In genomic region chr2:20183373-20183772, GRCh38 we compare ENCODE assay signal across 18 cellular contexts. TPM values are rescaled to one million over a fixed set of nuclear protein-coding genes. Genes with fewer than 3 reads are reported as not detected.
"Had no signal": no experiment of that assay in that cellular context is flagged by ENCODE, and none has a peak within 500 bp of the region (broad histone marks: within the 10 kb centered on the region; RNA-seq: fewer than 3 reads in every experiment).

No MANE protein-coding gene starts in this region.

- H3K4me3 ChIP-seq: adrenal gland, coronary artery, mucosa of descending colon, testis had no signal

- H3K4me3 Mint-ChIP-seq: activated B cell treated with CpG ODN at 0.5 μM for 24 hours; activated CD4-positive, alpha-beta T cell treated with anti-CD3 and anti-CD28 coated beads, Interleukin-2, amount 10 ng/mL, durations not matched to agents 24 days and 14 days; activated naive CD4-positive, alpha-beta T cell treated with anti-CD3 and anti-CD28 coated beads, Interleukin-2, amount 10 ng/mL, durations not matched to agents 7 days and 5 days; effector memory CD8-positive, alpha-beta T cell; natural killer cell; stimulated activated naive CD8-positive, alpha-beta T cell treated with anti-CD3 and anti-CD28 coated beads, Interleukin-15, Interleukin-2, amounts not matched to agents 100 ng/mL and 50 ng/mL, for 24 hours; T-helper 17 cell had no signal

- H3K27me3 Mint-ChIP-seq: activated CD4-positive, alpha-beta T cell treated with anti-CD3 and anti-CD28 coated beads, Interleukin-2, amount 10 ng/mL, durations not matched to agents 24 days and 14 days; stimulated activated naive CD8-positive, alpha-beta T cell treated with anti-CD3 and anti-CD28 coated beads, Interleukin-15, Interleukin-2, amounts not matched to agents 100 ng/mL and 50 ng/mL, for 24 hours had no signal

- FAIRE-seq: TTC549 had no signal

- H3K36me3 Mint-ChIP-seq: activated naive CD4-positive, alpha-beta T cell treated with anti-CD3 and anti-CD28 coated beads, Interleukin-2, amount 10 ng/mL, durations not matched to agents 7 days and 5 days; natural killer cell had no signal

- H3K27ac ChIP-seq: coronary artery, testis had no signal

- H3K4me1 ChIP-seq: testis had no signal

- H3K27ac Mint-ChIP-seq: activated B cell treated with CpG ODN at 0.5 μM for 24 hours; activated CD4-positive, alpha-beta T cell treated with anti-CD3 and anti-CD28 coated beads, Interleukin-2, amount 10 ng/mL, durations not matched to agents 24 days and 14 days; activated naive CD4-positive, alpha-beta T cell treated with anti-CD3 and anti-CD28 coated beads, Interleukin-2, amount 10 ng/mL, durations not matched to agents 7 days and 5 days; effector memory CD8-positive, alpha-beta T cell; natural killer cell; stimulated activated naive CD8-positive, alpha-beta T cell treated with anti-CD3 and anti-CD28 coated beads, Interleukin-15, Interleukin-2, amounts not matched to agents 100 ng/mL and 50 ng/mL, for 24 hours; T-helper 17 cell had no signal

- H3K9me3 ChIP-seq: adrenal gland, mucosa of descending colon, testis had no signal

- H3K4me1 Mint-ChIP-seq: activated B cell treated with CpG ODN at 0.5 μM for 24 hours; activated CD4-positive, alpha-beta T cell treated with anti-CD3 and anti-CD28 coated beads, Interleukin-2, amount 10 ng/mL, durations not matched to agents 24 days and 14 days; activated naive CD4-positive, alpha-beta T cell treated with anti-CD3 and anti-CD28 coated beads, Interleukin-2, amount 10 ng/mL, durations not matched to agents 7 days and 5 days; natural killer cell had no signal

- ATAC-seq: effector memory CD8-positive, alpha-beta T cell; mucosa of descending colon; natural killer cell; T-helper 17 cell had no signal

- H3K9me3 Mint-ChIP-seq: activated B cell treated with CpG ODN at 0.5 μM for 24 hours; activated CD4-positive, alpha-beta T cell treated with anti-CD3 and anti-CD28 coated beads, Interleukin-2, amount 10 ng/mL, durations not matched to agents 24 days and 14 days; activated naive CD4-positive, alpha-beta T cell treated with anti-CD3 and anti-CD28 coated beads, Interleukin-2, amount 10 ng/mL, durations not matched to agents 7 days and 5 days; effector memory CD8-positive, alpha-beta T cell; natural killer cell; stimulated activated naive CD8-positive, alpha-beta T cell treated with anti-CD3 and anti-CD28 coated beads, Interleukin-15, Interleukin-2, amounts not matched to agents 100 ng/mL and 50 ng/mL, for 24 hours had no signal

- H3K27me3 ChIP-seq: adrenal gland, testis had no signal

- DNase-seq: activated B cell treated with CpG ODN at 0.5 μM for 24 hours; activated CD4-positive, alpha-beta T cell treated with anti-CD3 and anti-CD28 coated beads, Interleukin-2, amount 10 ng/mL, durations not matched to agents 24 days and 14 days; activated naive CD4-positive, alpha-beta T cell treated with anti-CD3 and anti-CD28 coated beads, Interleukin-2, amount 10 ng/mL, durations not matched to agents 7 days and 5 days; adrenal gland; central memory CD4-positive, alpha-beta T cell; effector memory CD8-positive, alpha-beta T cell; erythroblast; hypothalamus; mucosa of descending colon; natural killer cell; occipital lobe; stimulated activated CD4-positive, alpha-beta T cell treated with anti-CD3 and anti-CD28 coated beads, Interleukin-12 subunit alpha, Interleukin-12 subunit beta, amount 100 ng/mL, for 4 hours; stimulated activated CD8-positive, alpha-beta memory T cell treated with anti-CD3 and anti-CD28 coated beads, Interleukin-4, amount 100 ng/mL, for 48 hours; T-helper 17 cell; testis had no signal

- H3K36me3 ChIP-seq: adrenal gland had no signal

RNA-seq across cellular contexts. Expression of gene SDC1, which starts 41.6 kb away (rescaled TPM):
- total RNA-seq: activated B cell treated with CpG ODN at 0.5 μM for 24 hours, T-helper 17 cell had no signal
